ENCODE assay signal across 8 cellular contexts in the genomic region with DNA sequence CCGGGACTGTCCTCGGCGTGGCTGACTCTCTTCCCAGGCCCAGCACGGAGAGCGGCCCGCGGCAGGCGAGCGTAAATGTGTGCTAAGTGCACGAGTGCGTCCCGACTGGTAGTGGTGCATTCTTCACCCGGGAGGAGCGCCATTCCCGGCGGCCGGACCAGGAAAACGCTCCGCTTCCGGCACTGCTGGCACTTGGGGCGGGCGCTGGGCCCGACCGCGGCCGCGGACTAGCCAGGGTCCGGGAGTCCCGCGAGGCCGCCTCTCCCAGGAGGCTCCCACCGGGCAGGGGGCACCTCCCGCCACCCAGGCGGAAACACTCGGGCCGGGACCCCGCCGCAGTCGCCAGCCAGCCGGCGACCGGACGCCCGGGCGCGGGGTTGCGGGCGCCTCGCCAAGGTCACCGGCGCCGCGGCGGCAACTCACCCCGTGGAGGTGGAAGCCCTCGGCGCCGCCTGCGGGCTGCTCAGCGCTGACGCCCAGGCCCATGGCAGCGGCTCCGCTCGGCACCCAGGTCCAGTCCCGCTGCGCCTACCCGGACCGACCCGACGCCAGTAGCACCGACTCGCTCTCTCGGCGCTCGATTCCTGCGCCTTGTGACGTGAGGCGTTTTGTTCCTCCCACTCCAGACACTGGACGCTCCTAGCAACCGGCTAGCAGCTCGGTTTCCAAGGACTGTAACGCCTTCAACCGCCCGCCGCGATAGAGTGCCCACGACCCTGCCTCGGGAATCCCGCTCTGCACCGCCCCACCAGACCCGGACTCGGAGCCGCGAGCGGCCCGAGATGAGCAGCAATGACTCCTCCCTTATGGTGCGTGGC. TPM values are rescaled to one million over a fixed set of nuclear protein-coding genes. Genes with fewer than 3 reads are reported as not detected.
A peak's percentile ranks its signal among the peaks of the same experiment; 100 is the strongest.
DNase-seq lines count a peak whose midpoint lies in the region; TF ChIP-seq lines count a peak whose summit lies in the region.

A gene (minus strand): TSS at position 572 of the 818 bp plus-strand sequence. CDS start 86 bp downstream, at position 486.
A gene with protein sequence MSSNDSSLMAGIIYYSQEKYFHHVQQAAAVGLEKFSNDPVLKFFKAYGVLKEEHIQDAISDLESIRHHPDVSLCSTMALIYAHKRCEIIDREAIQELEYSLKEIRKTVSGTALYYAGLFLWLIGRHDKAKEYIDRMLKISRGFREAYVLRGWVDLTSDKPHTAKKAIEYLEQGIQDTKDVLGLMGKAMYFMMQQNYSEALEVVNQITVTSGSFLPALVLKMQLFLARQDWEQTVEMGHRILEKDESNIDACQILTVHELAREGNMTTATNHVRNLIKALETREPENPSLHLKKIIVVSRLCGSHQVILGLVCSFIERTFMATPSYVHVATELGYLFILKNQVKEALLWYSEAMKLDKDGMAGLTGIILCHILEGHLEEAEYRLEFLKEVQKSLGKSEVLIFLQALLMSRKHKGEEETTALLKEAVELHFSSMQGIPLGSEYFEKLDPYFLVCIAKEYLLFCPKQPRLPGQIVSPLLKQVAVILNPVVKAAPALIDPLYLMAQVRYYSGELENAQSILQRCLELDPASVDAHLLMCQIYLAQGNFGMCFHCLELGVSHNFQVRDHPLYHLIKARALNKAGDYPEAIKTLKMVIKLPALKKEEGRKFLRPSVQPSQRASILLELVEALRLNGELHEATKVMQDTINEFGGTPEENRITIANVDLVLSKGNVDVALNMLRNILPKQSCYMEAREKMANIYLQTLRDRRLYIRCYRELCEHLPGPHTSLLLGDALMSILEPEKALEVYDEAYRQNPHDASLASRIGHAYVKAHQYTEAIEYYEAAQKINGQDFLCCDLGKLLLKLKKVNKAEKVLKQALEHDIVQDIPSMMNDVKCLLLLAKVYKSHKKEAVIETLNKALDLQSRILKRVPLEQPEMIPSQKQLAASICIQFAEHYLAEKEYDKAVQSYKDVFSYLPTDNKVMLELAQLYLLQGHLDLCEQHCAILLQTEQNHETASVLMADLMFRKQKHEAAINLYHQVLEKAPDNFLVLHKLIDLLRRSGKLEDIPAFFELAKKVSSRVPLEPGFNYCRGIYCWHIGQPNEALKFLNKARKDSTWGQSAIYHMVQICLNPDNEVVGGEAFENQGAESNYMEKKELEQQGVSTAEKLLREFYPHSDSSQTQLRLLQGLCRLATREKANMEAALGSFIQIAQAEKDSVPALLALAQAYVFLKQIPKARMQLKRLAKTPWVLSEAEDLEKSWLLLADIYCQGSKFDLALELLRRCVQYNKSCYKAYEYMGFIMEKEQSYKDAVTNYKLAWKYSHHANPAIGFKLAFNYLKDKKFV (N-terminal part only) (plus strand): TSS at position 625 of the 818 bp plus-strand sequence. CDS start 158 bp downstream, at position 783.

- intact Hi-C loops in cardiac septum (cut with DNase I), result loop anchor here (1.0 to 5.0 kb wide), 3 partner anchors 80 to 275 kb away; a partner anchor contains a TSS

- WGBS in adipose tissue, 3 donors, result 0 to 1% (median 0%) methylated on average over 84 to 97 of the region's 97 CpGs

- peaks cover 12% of the 10 kb centered on the region for H3F3A ChIP-seq in MM.1S (ENCODE audit: insufficient read depth, low read length)

- peaks cover 2% of the 10 kb centered on the region; the same call in 1 of the 2 replicates for H3K27me3 ChIP-seq in H7 (ENCODE audit: control insufficient read depth, insufficient read depth, low read length)
- H3K27me3 ChIP-seq in MM.1S (replicated peaks; ENCODE audit: insufficient read depth, low read length), result no peaks in the 10 kb centered on the region
- no peaks in the 10 kb centered on the region for H3K27me3 ChIP-seq in parathyroid adenoma (ENCODE audit: control insufficient read depth, insufficient read depth, low read length)

- H2AFZ ChIP-seq in MM.1S (ENCODE audit: low read length) (peak within 1 kb of the TSS; percentile 93), parathyroid adenoma (peak within 1 kb of the TSS; percentile 79)

- peak within 1 kb of the TSS; percentile 97 for H3K4me3 Mint-ChIP-seq in type B pancreatic cell

- H4K20me1 ChIP-seq in MM.1S (ENCODE audit: insufficient read depth, low read length), result no peaks in the 10 kb centered on the region

- peak within 1 kb of the TSS; percentile 84 for H3K27ac Mint-ChIP-seq in type B pancreatic cell

- H3K79me2 ChIP-seq in MM.1S (ENCODE audit: low read length), result peaks cover 45% of the 10 kb centered on the region
- H3K79me2 ChIP-seq in parathyroid adenoma, result peaks cover 19% of the 10 kb centered on the region

- H3K9me3 ChIP-seq in MM.1S (replicated peaks; ENCODE audit: insufficient read depth, low read length), result no peaks in the 10 kb centered on the region
- no peaks in the 10 kb centered on the region for H3K9me3 ChIP-seq in parathyroid adenoma (ENCODE audit: control insufficient read depth, low read length)

- H3K36me3 ChIP-seq in H7 (replicated peaks; ENCODE audit: control insufficient read depth, insufficient read depth, low read length) (no peaks in the 10 kb centered on the region), MM.1S (replicated peaks; ENCODE audit: insufficient read depth, low read length) (no peaks in the 10 kb centered on the region), parathyroid adenoma (ENCODE audit: control insufficient read depth, insufficient read depth, low read length) (no peaks in the 10 kb centered on the region)

- H3K4me2 ChIP-seq in MM.1S (ENCODE audit: low read depth, low read length) (peak within 1 kb of the TSS; percentile 99), parathyroid adenoma (ENCODE audit: low read length) (peak within 1 kb of the TSS; percentile 98)

- no peaks in the 10 kb centered on the region for H3K9me2 ChIP-seq in MM.1S (replicated peaks; ENCODE audit: insufficient read depth, low read length)

- DNase-seq in GF-D8 (lab: John Stamatoyannopoulos, UW) (peak; percentile 32), H7 (peak; percentile 94), MM.1S (peak; percentile 78), SKM-1 treated with dmso at 0.1 percent for 144 hours (lab: John Stamatoyannopoulos, UW; ENCODE audit: unreplicated experiment) (peak; percentile 82), cardiac septum (ENCODE audit: low spot score) (peak; percentile 97), type B pancreatic cell (ENCODE audit: extremely low spot score, unreplicated experiment) (peak; percentile 84)

- no peaks in the 10 kb centered on the region for H3K27me3 Mint-ChIP-seq in type B pancreatic cell

- H3K4me3 ChIP-seq in H7 (ENCODE audit: insufficient read depth, low read depth, low read length) (peak within 1 kb of the TSS; percentile 91), MM.1S (ENCODE audit: low read length) (peak within 1 kb of the TSS; percentile 99), parathyroid adenoma (ENCODE audit: low read depth, low read length) (peak within 1 kb of the TSS; percentile 99)

- H3K9ac ChIP-seq in MM.1S (ENCODE audit: low read length) (peak within 1 kb of the TSS; percentile 86), parathyroid adenoma (peak within 1 kb of the TSS; percentile 72)

- H3K36me3 Mint-ChIP-seq in type B pancreatic cell, result peaks cover 13% of the 10 kb centered on the region

- H3K27ac ChIP-seq in MM.1S (ENCODE audit: low read length) (peak within 1 kb of the TSS; percentile 87), adipose tissue (ENCODE audit: low read depth, low read length) (peak within 1 kb of the TSS; percentile 44), parathyroid adenoma (peak within 1 kb of the TSS; percentile 34)

- H3K4me1 ChIP-seq in MM.1S (ENCODE audit: low read length), result peaks cover 29% of the 10 kb centered on the region
- H3K4me1 ChIP-seq in parathyroid adenoma, result peaks cover 4% of the 10 kb centered on the region

- H3K4me1 Mint-ChIP-seq in type B pancreatic cell (ENCODE audit: unreplicated experiment), result peaks cover 29% of the 10 kb centered on the region

- H3K9me3 Mint-ChIP-seq in type B pancreatic cell, result no peaks in the 10 kb centered on the region

- TF ChIP-seq CTCF in MM.1S (IDR thresholded peaks at IDR 0.05; ENCODE audit: low read length), result no peak
- peak; percentile 1 for TF ChIP-seq CTCF in parathyroid adenoma (IDR thresholded peaks at IDR 0.05)
- TF ChIP-seq CTCF in type B pancreatic cell (conservative IDR thresholded peaks at IDR 0.05), result no peak

RNA-seq across cellular contexts. Expression of the first gene that starts in this region (rescaled TPM):
- 45.6 and 46.9 TPM in 2 replicates for total RNA-seq in H7 (2014; rRNA removed; shearing (Covaris generic))
- polyA plus RNA-seq in adipose tissue, result 10 to 100 TPM; 29.4 to 40.1 (median 34.4) TPM
- total RNA-seq in cardiac septum, result 45.9 TPM
- 76.5 and 98.4 TPM in 2 replicates for total RNA-seq in type B pancreatic cell (ENCODE audit: low replicate concordance)

RNA-seq across cellular contexts. Expression of the second gene that starts in this region (rescaled TPM):
- total RNA-seq in H7 (2014; rRNA removed; shearing (Covaris generic)), result 0.90 and 2.7 TPM in 2 replicates
- polyA plus RNA-seq in adipose tissue, result 1 to 10 TPM; 2.1 to 5.4 (median 2.7) TPM
- total RNA-seq in cardiac septum (3.0 TPM), type B pancreatic cell (ENCODE audit: low replicate concordance) (9.8 and 10.3 TPM in 2 replicates)

Comparison
In these comparisons a context has a peak if more than half of its experiments do, and no peak if none do; other contexts are left out.
1. Peak in every context shown above with its lines: DNase-seq, H3K4me3 ChIP-seq and H3K27ac ChIP-seq.
2. DNase-seq: peak in every context shown above with its lines; median percentile 97 in cardiac septum; 94 in H7; 84 in type B pancreatic cell; 82 in SKM-1 treated with dmso at 0.1 percent for 144 hours; 78 in MM.1S; 32 in GF-D8.
3. H3K27ac ChIP-seq: peak in every context shown above with its lines; median percentile 87 in MM.1S; 44 in adipose tissue; 34 in parathyroid adenoma.